In the genomic region with DNA sequence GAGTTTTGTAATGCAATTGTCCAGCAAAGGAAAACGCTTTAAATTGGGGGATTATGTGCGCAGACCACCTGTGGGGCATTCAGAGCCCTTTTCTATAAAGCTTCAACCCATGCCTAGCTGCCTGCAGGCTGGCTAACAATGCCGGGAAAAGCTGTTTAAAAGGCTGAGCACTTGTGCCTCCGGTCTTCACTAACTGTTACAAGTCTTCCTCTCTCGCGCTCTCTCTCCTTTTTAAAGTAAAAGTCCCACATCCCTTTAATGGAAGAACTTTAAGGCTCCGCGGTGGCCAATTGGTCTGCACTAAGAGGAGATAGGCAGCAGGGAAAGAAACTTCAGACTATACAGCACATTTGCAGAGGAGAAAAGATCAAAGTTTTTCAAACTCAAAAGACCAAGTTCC, we compare ENCODE assay signal across 18 cellular contexts. TPM values are rescaled to one million over a fixed set of nuclear protein-coding genes. Genes with fewer than 3 reads are reported as not detected.
A peak's percentile ranks its signal among the peaks of the same experiment; 100 is the strongest.
DNase-seq lines count a peak whose midpoint lies in the region; ATAC-seq and TF ChIP-seq lines count a peak whose summit lies in the region.
"Had no signal": no experiment of that assay in that cellular context is flagged by ENCODE, and none has a peak within 500 bp of the region (broad histone marks: within the 10 kb centered on the region; RNA-seq: fewer than 3 reads in every experiment).

No MANE protein-coding gene starts in this region.

- no peaks in the 10 kb centered on the region for H3K36me3 ChIP-seq in left ventricle myocardium inferior
- H3K36me3 ChIP-seq: suprapubic skin had no signal

- ATAC-seq in left ventricle myocardium superior = no peak
- ATAC-seq in GM19023 (IDR thresholded peaks at IDR 0.05; ENCODE audit: unreplicated experiment) = no peak
- ATAC-seq: foreskin keratinocyte; naive thymus-derived CD4-positive, alpha-beta T cell had no signal

- peak overlapping the region; percentile 28 for H3K4me3 ChIP-seq in left ventricle myocardium inferior
- H3K4me3 ChIP-seq: suprapubic skin had no signal

- H3K9me3 Mint-ChIP-seq in nephron = no peaks in the 10 kb centered on the region
- H3K9me3 Mint-ChIP-seq: activated CD4-positive, alpha-beta memory T cell treated with anti-CD3 and anti-CD28 coated beads for 36 hours; activated T-helper 1 cell treated with anti-CD3 and anti-CD28 coated beads, Interleukin-12 subunit alpha, Interleukin-12 subunit beta, Interleukin-2, Interleukin-4 antibody, amounts not matched to agents 30 ng/mL and 10 ng/mL and 1 ng/mL, durations not matched to agents 14 hours and 24 hours and 36 hours; T-helper 2 cell treated with Interferon-gamma antibody and Interleukin-4, amounts not matched to agents 5 μg/mL and 100 μg/mL, for 36 hours had no signal

- TF ChIP-seq CTCF in left ventricle myocardium inferior (IDR thresholded peaks at IDR 0.05; ENCODE audit: borderline replicate concordance) = no peak
- TF ChIP-seq CTCF in nephron (IDR thresholded peaks at IDR 0.05; ENCODE audit: unreplicated experiment in 3 of 3) = no peak

- peaks cover 34% of the 10 kb centered on the region for H3K4me1 Mint-ChIP-seq in nephron

- intact Hi-C loops in left ventricle myocardium inferior (cut with micrococcal nuclease) = loop anchor here (5.0 kb wide), 1 partner anchor 1140 kb away; no protein-coding TSS in a partner anchor
- intact Hi-C loops in left ventricle myocardium superior (cut with micrococcal nuclease) = loop anchor here (5.0 kb wide), 2 partner anchors 1145 to 1245 kb away; no protein-coding TSS in a partner anchor
- intact Hi-C loops in posterior cingulate gyrus (cut with DNase I) = loop anchor here (10.0 kb wide), 1 partner anchor 1247 kb away; no protein-coding TSS in a partner anchor

- peak overlapping the region; percentile 67 to 85 (median 74) for H3K4me3 Mint-ChIP-seq in nephron
- H3K4me3 Mint-ChIP-seq: activated CD4-positive, alpha-beta memory T cell treated with anti-CD3 and anti-CD28 coated beads for 36 hours; activated T-helper 1 cell treated with anti-CD3 and anti-CD28 coated beads, Interleukin-12 subunit alpha, Interleukin-12 subunit beta, Interleukin-2, Interleukin-4 antibody, amounts not matched to agents 30 ng/mL and 10 ng/mL and 1 ng/mL, durations not matched to agents 14 hours and 24 hours and 36 hours; T-helper 2 cell treated with Interferon-gamma antibody and Interleukin-4, amounts not matched to agents 5 μg/mL and 100 μg/mL, for 36 hours had no signal

- no peaks in the 10 kb centered on the region for H3K9me3 ChIP-seq in left ventricle myocardium inferior (replicated peaks)
- H3K9me3 ChIP-seq: suprapubic skin had no signal

- H3K27ac Mint-ChIP-seq in nephron = peak overlapping the region in 1 of 3 experiments; percentile 33
- H3K27ac Mint-ChIP-seq: activated CD4-positive, alpha-beta memory T cell treated with anti-CD3 and anti-CD28 coated beads for 36 hours; activated T-helper 1 cell treated with anti-CD3 and anti-CD28 coated beads, Interleukin-12 subunit alpha, Interleukin-12 subunit beta, Interleukin-2, Interleukin-4 antibody, amounts not matched to agents 30 ng/mL and 10 ng/mL and 1 ng/mL, durations not matched to agents 14 hours and 24 hours and 36 hours; naive thymus-derived CD4-positive, alpha-beta T cell; T-helper 2 cell treated with Interferon-gamma antibody and Interleukin-4, amounts not matched to agents 5 μg/mL and 100 μg/mL, for 36 hours had no signal

- H3K27ac ChIP-seq in left ventricle myocardium inferior (replicated peaks) = no peak overlapping the region
- H3K27ac ChIP-seq: foreskin keratinocyte, suprapubic skin had no signal

- H3K4me1 ChIP-seq in left ventricle myocardium inferior = peaks cover 55% of the 10 kb centered on the region

- DNase-seq in left ventricle myocardium inferior (no peak), left ventricle myocardium superior (no peak), ecto neural progenitor cell (ENCODE audit: low spot score) (peak; percentile 74), occipital lobe (lab: John Stamatoyannopoulos, UW) (no peak), posterior cingulate gyrus (no peak)
- no peak for DNase-seq in stimulated activated CD4-positive, alpha-beta T cell treated with anti-CD3 and anti-CD28 coated beads, Interleukin-1b, Interleukin-23, amount 100 ng/mL, for 48 hours
- DNase-seq: activated CD4-positive, alpha-beta memory T cell treated with anti-CD3 and anti-CD28 coated beads for 36 hours; DMS153; effector CD4-positive, alpha-beta T cell; foreskin keratinocyte; naive thymus-derived CD4-positive, alpha-beta T cell; NCI-H1105; NCI-H510A had no signal

- no peaks in the 10 kb centered on the region for H3K36me3 Mint-ChIP-seq in nephron (ENCODE audit: low read depth)
- H3K36me3 Mint-ChIP-seq: activated CD4-positive, alpha-beta memory T cell treated with anti-CD3 and anti-CD28 coated beads for 36 hours; naive thymus-derived CD4-positive, alpha-beta T cell had no signal

- no peaks in the 10 kb centered on the region for H3K27me3 ChIP-seq in left ventricle myocardium inferior (ENCODE audit: low read depth)

- peaks cover 21% of the 10 kb centered on the region for H3K27me3 Mint-ChIP-seq in nephron (ENCODE audit: low read depth)

RNA-seq across cellular contexts. Expression of a gene that starts 4.6 kb away (rescaled TPM):
- total RNA-seq in left ventricle myocardium inferior = 6.6 TPM
- 8.2 TPM for total RNA-seq in left ventricle myocardium superior
- total RNA-seq in occipital lobe = 21.2 TPM

RNA-seq across cellular contexts. Expression of a gene that starts 32.3 kb away (rescaled TPM):
- not detected for total RNA-seq in left ventricle myocardium inferior
- not detected for total RNA-seq in left ventricle myocardium superior
- total RNA-seq in occipital lobe = not detected
- total RNA-seq: activated CD4-positive, alpha-beta memory T cell treated with anti-CD3 and anti-CD28 coated beads for 36 hours; activated T-helper 1 cell treated with anti-CD3 and anti-CD28 coated beads, Interleukin-12 subunit alpha, Interleukin-12 subunit beta, Interleukin-2, Interleukin-4 antibody, amounts not matched to agents 30 ng/mL and 10 ng/mL and 1 ng/mL, durations not matched to agents 14 hours and 24 hours and 36 hours; foreskin keratinocyte; naive thymus-derived CD4-positive, alpha-beta T cell had no signal
